ENCODE assay signal across 8 cellular contexts in genomic region chr19:2455481-2456300, GRCh38. TPM values are rescaled to one million over a fixed set of nuclear protein-coding genes. Genes with fewer than 3 reads are reported as not detected.
DNase-seq lines count a peak whose midpoint lies in the region; ATAC-seq lines count a peak whose summit lies in the region.

No MANE protein-coding gene starts in this region.

- DNase-seq in COLO668 (lab: John Stamatoyannopoulos, UW; ENCODE audit: unreplicated experiment) (peak; percentile 52), M059J (ENCODE audit: low read depth) (peak; percentile 48), germinal center (ENCODE audit: low spot score) (peak; percentile 70), NCI-H1048 (lab: John Stamatoyannopoulos, UW) (no peak), RKO (ENCODE audit: low spot score) (no peak)
- DNase-seq in activated effector memory CD4-positive, alpha-beta T cell treated with Interleukin-2 at 50 U/mL for 16 hours, result peak; percentile 26

- no peaks in the 10 kb centered on the region for H3K36me3 ChIP-seq in rectal smooth muscle tissue (ENCODE audit: control insufficient read depth, insufficient read depth, low read length)

- peak overlapping the region; percentile 16 for H3K9ac ChIP-seq in rectal smooth muscle tissue (ENCODE audit: low read length)

- ATAC-seq in GM21390 (IDR thresholded peaks at IDR 0.05; ENCODE audit: unreplicated experiment), result peak; percentile 35

- H3K27me3 ChIP-seq in rectal smooth muscle tissue (ENCODE audit: control insufficient read depth, insufficient read depth, low read length), result no peaks in the 10 kb centered on the region

- H3K4me3 ChIP-seq in rectal smooth muscle tissue (ENCODE audit: low read length), result peak overlapping the region; percentile 80

- no peak overlapping the region for H3K27ac ChIP-seq in rectal smooth muscle tissue (ENCODE audit: low read depth, low read length)

- H3K4me1 ChIP-seq in rectal smooth muscle tissue (ENCODE audit: control insufficient read depth, insufficient read depth, low read length), result no peaks in the 10 kb centered on the region

RNA-seq across cellular contexts. Expression of gene LMNB2, which starts 1.1 kb away (rescaled TPM):
- total RNA-seq in M059J (2014; rRNA removed; shearing (Covaris generic)), result 57.9 and 114 TPM in 2 replicates

RNA-seq across cellular contexts. Expression of gene GADD45B, which starts 20.2 kb away (rescaled TPM):
- total RNA-seq in M059J (2014; rRNA removed; shearing (Covaris generic)), result 38.8 and 54.0 TPM in 2 replicates

RNA-seq across cellular contexts. Expression of gene TIMM13, which starts 28.3 kb away (rescaled TPM):
- 38.5 and 48.3 TPM in 2 replicates for total RNA-seq in M059J (2014; rRNA removed; shearing (Covaris generic))

Comparison
In these comparisons a context has a peak if more than half of its experiments do, and no peak if none do; other contexts are left out.
1. DNase-seq: peak in COLO668 (single experiment), M059J (single experiment), activated effector memory CD4-positive, alpha-beta T cell treated with Interleukin-2 at 50 U/mL for 16 hours (single experiment) and germinal center (single experiment); none in NCI-H1048 (single experiment) and RKO (single experiment).